In genomic region chr6:168157272-168158007, GRCh38 we compare ENCODE assay signal across 8 cellular contexts.
DNase-seq lines count a peak whose midpoint lies in the region; ATAC-seq and TF ChIP-seq lines count a peak whose summit lies in the region.

No MANE protein-coding gene starts in this region.

- H3K36me3 ChIP-seq in NT2/D1 (ENCODE audit: insufficient read depth, insufficient read length, low read length): no peaks in the 10 kb centered on the region

- TF ChIP-seq CTCF in fibroblast of the aortic adventitia (IDR thresholded peaks at IDR 0.05; ENCODE audit: insufficient read depth, low read length): no peak

- H3K4me1 Mint-ChIP-seq in naive thymus-derived CD8-positive, alpha-beta T cell: no peaks in the 10 kb centered on the region

- H3K27me3 ChIP-seq in NT2/D1 (ENCODE audit: insufficient read depth, insufficient read length): no peaks in the 10 kb centered on the region

- no peak overlapping the region for H3K27ac Mint-ChIP-seq in naive thymus-derived CD8-positive, alpha-beta T cell

- H3K9me3 Mint-ChIP-seq in naive thymus-derived CD8-positive, alpha-beta T cell: peaks cover 0 to 2% (median 0%) of the 10 kb centered on the region in 9 donors

- no peaks in the 10 kb centered on the region for H3K9me3 ChIP-seq in NT2/D1 (ENCODE audit: insufficient read depth, low read length)

- H3K4me3 Mint-ChIP-seq in naive thymus-derived CD8-positive, alpha-beta T cell: no peak overlapping the region

- POLR2A ChIA-PET in naive thymus-derived CD8-positive, alpha-beta T cell (lab: Charles Lee): no interaction called here

- no peak for ATAC-seq in GM21529 (IDR thresholded peaks at IDR 0.05; ENCODE audit: unreplicated experiment)
- no peak for ATAC-seq in naive thymus-derived CD8-positive, alpha-beta T cell

- H3K9ac ChIP-seq in NT2/D1 (ENCODE audit: insufficient read length, low read depth): peak overlapping the region; percentile 50

- H3K27me3 Mint-ChIP-seq in naive thymus-derived CD8-positive, alpha-beta T cell: peaks cover 0 to 52% (median 19%) of the 10 kb centered on the region in 5 donors

- H3K4me3 ChIP-seq in NT2/D1 (ENCODE audit: insufficient read length, low read depth) (no peak overlapping the region), fibroblast of the aortic adventitia (ENCODE audit: low read depth, low read length) (no peak overlapping the region)

- peaks cover 8% of the 10 kb centered on the region for H3K4me1 ChIP-seq in NT2/D1 (ENCODE audit: insufficient read depth, insufficient read length)

- DNase-seq in EL (peak; percentile 74), NT2/D1 (ENCODE audit: low read depth, low spot score) (no peak), fibroblast of the aortic adventitia (ENCODE audit: low read depth) (peak; percentile 72), retina (peak; percentile 65), inferior parietal cortex (ENCODE audit: extremely low spot score) (no peak), CD1c-positive myeloid dendritic cell (ENCODE audit: extremely low spot score) (no peak)
- DNase-seq in naive thymus-derived CD8-positive, alpha-beta T cell: no peak

- H3K36me3 Mint-ChIP-seq in naive thymus-derived CD8-positive, alpha-beta T cell: no peaks in the 10 kb centered on the region

Comparison
In these comparisons a context has a peak if more than half of its experiments do, and no peak if none do; other contexts are left out.
1. DNase-seq: peak in EL (single experiment), fibroblast of the aortic adventitia (single experiment) and retina (single experiment); none in NT2/D1 (single experiment), inferior parietal cortex (single experiment), CD1c-positive myeloid dendritic cell (single experiment) and naive thymus-derived CD8-positive, alpha-beta T cell (0 of 10).